ENCODE assay signal across 26 cellular contexts in genomic region chr17:44310188-44310587, GRCh38. TPM values are rescaled to one million over a fixed set of nuclear protein-coding genes. Genes with fewer than 3 reads are reported as not detected.
DNase-seq lines count a peak whose midpoint lies in the region; TF ChIP-seq lines count a peak whose summit lies in the region.
"Had no signal": no experiment of that assay in that cellular context is flagged by ENCODE, and none has a peak within 500 bp of the region (broad histone marks: within the 10 kb centered on the region; RNA-seq: fewer than 3 reads in every experiment).

No MANE protein-coding gene starts in this region.

- peaks cover 55% of the 10 kb centered on the region for H3K27me3 ChIP-seq in BLaER1
- peaks cover 19% of the 10 kb centered on the region; the same call in 1 of the 2 replicates for H3K27me3 ChIP-seq in GM23248 (replicated peaks; ENCODE audit: insufficient read depth)

- no peak overlapping the region for H3K9ac ChIP-seq in BLaER1
- H3K9ac ChIP-seq in GM23248, result no peak overlapping the region

- peaks cover 22% of the 10 kb centered on the region for H3K4me1 Mint-ChIP-seq in neural crest cell

- H3K4me1 ChIP-seq in BLaER1, result peaks cover 15% of the 10 kb centered on the region
- no peaks in the 10 kb centered on the region for H3K4me1 ChIP-seq in GM23248 (ENCODE audit: insufficient read depth)

- TF ChIP-seq CTCF in GM13977 (IDR thresholded peaks at IDR 0.05; ENCODE audit: extremely low read depth, insufficient read depth, missing control alignments) (no peak), neural crest cell (conservative IDR thresholded peaks at IDR 0.05) (no peak)

- H3F3A ChIP-seq in GM23248 (ENCODE audit: insufficient read depth), result no peaks in the 10 kb centered on the region

- H4K20me1 ChIP-seq in BLaER1 (peaks cover 27% of the 10 kb centered on the region; the same call in 1 of the 2 replicates), GM23248 (ENCODE audit: insufficient read depth) (no peaks in the 10 kb centered on the region)

- no peaks in the 10 kb centered on the region for H3K79me2 ChIP-seq in GM23248 (ENCODE audit: insufficient read depth)
- H3K79me2 ChIP-seq: hepatocyte had no signal

- peak; percentile 13 for DNase-seq in GM13977 (ENCODE audit: low spot score)
- peak; percentile 47 for DNase-seq in cerebellar cortex (ENCODE audit: low spot score)
- no peak for DNase-seq in neural crest cell (ENCODE audit: low read depth, low spot score)
- DNase-seq in activated T-cell treated with anti-CD3 and anti-CD28 coated beads, Interleukin-2, amount 50 U/mL, for 1 hour, result no peak
- DNase-seq in GM23248, result no peak
- DNase-seq in NAMALWA (ENCODE audit: low spot score), result no peak
- DNase-seq: activated CD4-positive, alpha-beta T cell treated with anti-CD3 and anti-CD28 coated beads, Interleukin-2, amount 10 ng/mL, durations not matched to agents 7 days and 5 days; activated naive CD4-positive, alpha-beta T cell treated with anti-CD3 and anti-CD28 coated beads, Interleukin-2, amount 50 U/mL, for 16 hours; activated T-cell treated with anti-CD3 and anti-CD28 coated beads, Interleukin-2, amount 50 U/mL, for 48 hours; anterior cingulate cortex; cortex of kidney; gastrocnemius medialis; left colon; NCI-H446; NCI-H82; Right ventricle myocardium superior; stimulated activated CD4-positive, alpha-beta T cell treated with anti-CD3 and anti-CD28 coated beads, Interleukin-2, amount 100 ng/mL, for 24 hours; T-helper 9 cell; trophoblast cell had no signal

- H3K9me3 ChIP-seq in BLaER1 (no peaks in the 10 kb centered on the region), GM23248 (ENCODE audit: low read depth) (no peaks in the 10 kb centered on the region)
- H3K9me3 ChIP-seq: gastrocnemius medialis, right atrium auricular region had no signal

- H3K36me3 Mint-ChIP-seq in neural crest cell (ENCODE audit: low read depth), result no peaks in the 10 kb centered on the region

- in situ Hi-C loops in GM13977 (cut with MboI; ENCODE audit: low pct_unique_long_range_greater_than_20kb, low sequenced_read_pairs, unreplicated experiment), result no loop called here
- in situ Hi-C loops in GM23248 (cut with MboI), result no loop called here

- peaks cover 61% of the 10 kb centered on the region for H3K27me3 Mint-ChIP-seq in neural crest cell (ENCODE audit: low read depth)

- H3K27ac Mint-ChIP-seq in neural crest cell (ENCODE audit: unreplicated experiment), result no peak overlapping the region
- H3K27ac Mint-ChIP-seq: activated CD4-positive, alpha-beta T cell treated with anti-CD3 and anti-CD28 coated beads, Interleukin-2, amount 10 ng/mL, durations not matched to agents 7 days and 5 days; CD14-positive monocyte had no signal

- no peaks in the 10 kb centered on the region for H3K9me2 ChIP-seq in GM23248 (ENCODE audit: insufficient read depth)

- no peaks in the 10 kb centered on the region for H3K9me3 Mint-ChIP-seq in neural crest cell
- H3K9me3 Mint-ChIP-seq: activated CD4-positive, alpha-beta T cell treated with anti-CD3 and anti-CD28 coated beads, Interleukin-2, amount 10 ng/mL, durations not matched to agents 7 days and 5 days had no signal

- H2AFZ ChIP-seq in GM23248, result no peak overlapping the region
- H2AFZ ChIP-seq: hepatocyte had no signal

- H3K4me3 ChIP-seq in BLaER1 (no peak overlapping the region), GM23248 (no peak overlapping the region)
- H3K4me3 ChIP-seq: cardiac muscle cell, gastrocnemius medialis, hepatocyte, right atrium auricular region, smooth muscle cell had no signal

- H3K36me3 ChIP-seq in BLaER1 (no peaks in the 10 kb centered on the region), GM23248 (ENCODE audit: low read depth) (no peaks in the 10 kb centered on the region)
- H3K36me3 ChIP-seq: cardiac muscle cell, gastrocnemius medialis, right atrium auricular region had no signal

- 64 to 65% methylated on average over 2 of the region's 2 CpGs for WGBS in GM23248 (ENCODE audit: low coverage in 1 of 2, low lambda C conversion rate in 2 of 2, missing lambda C conversion rate in 2 of 2), 2 experiments

- H3K27ac ChIP-seq in BLaER1 (no peak overlapping the region), GM23248 (no peak overlapping the region)
- H3K27ac ChIP-seq: cardiac muscle cell, gastrocnemius medialis, hepatocyte, right atrium auricular region, WERI-Rb-1 had no signal

- H3K4me2 ChIP-seq in BLaER1 (peak overlapping the region; percentile 12; the same call in 1 of the 2 replicates), GM23248 (ENCODE audit: unreplicated experiment) (no peak overlapping the region)
- H3K4me2 ChIP-seq: hepatocyte, smooth muscle cell had no signal

- peak overlapping the region; percentile 64 for H3K4me3 Mint-ChIP-seq in neural crest cell
- H3K4me3 Mint-ChIP-seq: activated CD4-positive, alpha-beta T cell treated with anti-CD3 and anti-CD28 coated beads, Interleukin-2, amount 10 ng/mL, durations not matched to agents 7 days and 5 days had no signal

RNA-seq across cellular contexts. Expression of gene RUNDC3A, which starts 1.8 kb away (rescaled TPM):
- 8.7 and 12.9 TPM in 2 replicates for total RNA-seq in neural crest cell
- total RNA-seq in GM23248 (2014; rRNA removed; shearing (Covaris generic)), result 0.11 TPM in 1 of 2 replicates, not detected in the other
- 0.24 TPM in 1 of 2 replicates, not detected in the other for polyA plus RNA-seq in GM23248 (2016; fragmentation: Nextera tagmentation; extraction: Ambion mirVana)
- total RNA-seq: gastrocnemius medialis had no signal

RNA-seq across cellular contexts. Expression of gene SLC25A39, which starts 14.4 kb away (rescaled TPM):
- 114 and 122 TPM in 2 replicates for total RNA-seq in neural crest cell
- 96.1 and 118 TPM in 2 replicates for total RNA-seq in GM23248 (2014; rRNA removed; shearing (Covaris generic))
- polyA plus RNA-seq in GM23248 (2016; fragmentation: Nextera tagmentation; extraction: Ambion mirVana), result 117 TPM in 2 replicates

RNA-seq across cellular contexts. Expression of gene GRN, which starts 34.9 kb away (rescaled TPM):
- 59.7 and 70.0 TPM in 2 replicates for total RNA-seq in neural crest cell
- 326 and 410 TPM in 2 replicates for total RNA-seq in GM23248 (2014; rRNA removed; shearing (Covaris generic))
- polyA plus RNA-seq in GM23248 (2016; fragmentation: Nextera tagmentation; extraction: Ambion mirVana), result 440 and 446 TPM in 2 replicates

RNA-seq across cellular contexts. Expression of gene SLC4A1, which starts 42.3 kb away (rescaled TPM):
- total RNA-seq in neural crest cell, result not detected in 2 replicates
- total RNA-seq in GM23248 (2014; rRNA removed; shearing (Covaris generic)), result not detected in 2 replicates
- polyA plus RNA-seq in GM23248 (2016; fragmentation: Nextera tagmentation; extraction: Ambion mirVana), result not detected in 2 replicates
- total RNA-seq: activated CD4-positive, alpha-beta T cell treated with anti-CD3 and anti-CD28 coated beads, Interleukin-2, amount 10 ng/mL, durations not matched to agents 7 days and 5 days; cardiac muscle cell; hepatocyte; left colon; smooth muscle cell had no signal
- polyA plus RNA-seq: cardiac muscle cell, hepatocyte, smooth muscle cell had no signal

RNA-seq across cellular contexts. Expression of gene FAM171A2, which starts 53.5 kb away (rescaled TPM):
- total RNA-seq in neural crest cell, result 50.6 and 51.9 TPM in 2 replicates
- 4.6 and 4.8 TPM in 2 replicates for total RNA-seq in GM23248 (2014; rRNA removed; shearing (Covaris generic))
- polyA plus RNA-seq in GM23248 (2016; fragmentation: Nextera tagmentation; extraction: Ambion mirVana), result 0.25 and 0.46 TPM in 2 replicates
- polyA plus RNA-seq: CD14-positive monocyte had no signal

Comparison
In these comparisons a context has a peak if more than half of its experiments do, and no peak if none do; other contexts are left out.
1. DNase-seq: peak in GM13977 (single experiment) and cerebellar cortex (single experiment); none in neural crest cell (single experiment), activated T-cell treated with anti-CD3 and anti-CD28 coated beads, Interleukin-2, amount 50 U/mL, for 1 hour (single experiment), GM23248 (single experiment) and NAMALWA (single experiment).